Comparison of ENCODE assay signal across 11 cellular contexts in genomic region chr2:48344441-48344756, GRCh38. TPM values are rescaled to one million over a fixed set of nuclear protein-coding genes. Genes with fewer than 3 reads are reported as not detected.
A peak's percentile ranks its signal among the peaks of the same experiment; 100 is the strongest.
DNase-seq lines count a peak whose midpoint lies in the region; ATAC-seq and TF ChIP-seq lines count a peak whose summit lies in the region.
"Had no signal": no experiment of that assay in that cellular context is flagged by ENCODE, and none has a peak within 500 bp of the region (broad histone marks: within the 10 kb centered on the region; RNA-seq: fewer than 3 reads in every experiment).

No MANE protein-coding gene starts in this region.

- H3K4me3 Mint-ChIP-seq in T-helper 1 cell treated with Interleukin-12 subunit alpha and Interleukin-12 subunit beta and Interleukin-4 antibody, amounts not matched to agents 30 μg/mL and 1 μg/mL, for 36 hours = peak overlapping the region; percentile 55
- peak overlapping the region; percentile 17 for H3K4me3 Mint-ChIP-seq in activated CD4-positive, alpha-beta memory T cell treated with anti-CD3 and anti-CD28 coated beads for 36 hours
- H3K4me3 Mint-ChIP-seq in stimulated activated naive CD8-positive, alpha-beta T cell treated with anti-CD3 and anti-CD28 coated beads, Interleukin-15, amount 100 ng/mL, for 72 hours = peak overlapping the region; percentile 30 to 66
- H3K4me3 Mint-ChIP-seq: H9 had no signal

- CTCF ChIA-PET in activated CD4-positive, alpha-beta memory T cell treated with anti-CD3 and anti-CD28 coated beads for 36 hours (lab: Charles Lee) = interaction anchor here (0.6 to 0.7 kb wide), 2 partner anchors 25 to 36 kb away, joined by 3 to 4 read pairs; no protein-coding TSS in a partner anchor

- DNase-seq in T-helper 1 cell (no peak), foreskin fibroblast (no peak), 8988T (no peak), HUDEP-2 (lab: John Stamatoyannopoulos, UW; ENCODE audit: unreplicated experiment in 76 of 76) (no peak), NCI-H1436 (lab: John Stamatoyannopoulos, UW) (no peak)
- DNase-seq in activated CD4-positive, alpha-beta memory T cell treated with anti-CD3 and anti-CD28 coated beads for 36 hours = no peak
- DNase-seq in stimulated activated naive CD8-positive, alpha-beta T cell treated with anti-CD3 and anti-CD28 coated beads, Interleukin-15, amount 100 ng/mL, for 72 hours = no peak
- DNase-seq: H9, Kasumi-1, mucosa of descending colon had no signal

- peak overlapping the region; percentile 12 to 45 for H3K4me3 ChIP-seq in foreskin fibroblast (ENCODE audit: low read depth in 1 of 2, low read length in 2 of 2)
- H3K4me3 ChIP-seq: mucosa of descending colon had no signal

- H3K27me3 Mint-ChIP-seq in T-helper 1 cell treated with Interleukin-12 subunit alpha and Interleukin-12 subunit beta and Interleukin-4 antibody, amounts not matched to agents 30 μg/mL and 1 μg/mL, for 36 hours (ENCODE audit: low read depth) = no peaks in the 10 kb centered on the region
- H3K27me3 Mint-ChIP-seq in activated CD4-positive, alpha-beta memory T cell treated with anti-CD3 and anti-CD28 coated beads for 36 hours = no peaks in the 10 kb centered on the region
- no peaks in the 10 kb centered on the region for H3K27me3 Mint-ChIP-seq in stimulated activated naive CD8-positive, alpha-beta T cell treated with anti-CD3 and anti-CD28 coated beads, Interleukin-15, amount 100 ng/mL, for 72 hours

- no peak for ATAC-seq in stimulated activated naive CD8-positive, alpha-beta T cell treated with anti-CD3 and anti-CD28 coated beads, Interleukin-15, amount 100 ng/mL, for 72 hours

- H3K9me3 Mint-ChIP-seq in T-helper 1 cell treated with Interleukin-12 subunit alpha and Interleukin-12 subunit beta and Interleukin-4 antibody, amounts not matched to agents 30 μg/mL and 1 μg/mL, for 36 hours = peaks cover 19% of the 10 kb centered on the region
- peaks cover 21% of the 10 kb centered on the region for H3K9me3 Mint-ChIP-seq in activated CD4-positive, alpha-beta memory T cell treated with anti-CD3 and anti-CD28 coated beads for 36 hours
- H3K9me3 Mint-ChIP-seq in stimulated activated naive CD8-positive, alpha-beta T cell treated with anti-CD3 and anti-CD28 coated beads, Interleukin-15, amount 100 ng/mL, for 72 hours = peaks cover 12 to 16% of the 10 kb centered on the region in 2 donors

- peaks cover 34% of the 10 kb centered on the region for H3K4me1 Mint-ChIP-seq in T-helper 1 cell treated with Interleukin-12 subunit alpha and Interleukin-12 subunit beta and Interleukin-4 antibody, amounts not matched to agents 30 μg/mL and 1 μg/mL, for 36 hours (ENCODE audit: low read depth)
- peaks cover 37% of the 10 kb centered on the region for H3K4me1 Mint-ChIP-seq in activated CD4-positive, alpha-beta memory T cell treated with anti-CD3 and anti-CD28 coated beads for 36 hours (ENCODE audit: low read depth)
- peaks cover 28% of the 10 kb centered on the region for H3K4me1 Mint-ChIP-seq in stimulated activated naive CD8-positive, alpha-beta T cell treated with anti-CD3 and anti-CD28 coated beads, Interleukin-15, amount 100 ng/mL, for 72 hours

- POLR2A ChIA-PET in activated CD4-positive, alpha-beta memory T cell treated with anti-CD3 and anti-CD28 coated beads for 36 hours (lab: Charles Lee) = no interaction called here

- peaks cover 28% of the 10 kb centered on the region for H3K36me3 Mint-ChIP-seq in T-helper 1 cell treated with Interleukin-12 subunit alpha and Interleukin-12 subunit beta and Interleukin-4 antibody, amounts not matched to agents 30 μg/mL and 1 μg/mL, for 36 hours (ENCODE audit: low read depth)
- peaks cover 29% of the 10 kb centered on the region for H3K36me3 Mint-ChIP-seq in activated CD4-positive, alpha-beta memory T cell treated with anti-CD3 and anti-CD28 coated beads for 36 hours

- intact Hi-C loops in activated CD4-positive, alpha-beta memory T cell treated with anti-CD3 and anti-CD28 coated beads for 36 hours (cut with micrococcal nuclease) = loop anchor here (1.0 kb wide), 4 partner anchors 13 to 438 kb away; partner anchors contain the start of gene FBXO11

- peak overlapping the region; percentile 70 for H3K27ac Mint-ChIP-seq in T-helper 1 cell treated with Interleukin-12 subunit alpha and Interleukin-12 subunit beta and Interleukin-4 antibody, amounts not matched to agents 30 μg/mL and 1 μg/mL, for 36 hours
- H3K27ac Mint-ChIP-seq in activated CD4-positive, alpha-beta memory T cell treated with anti-CD3 and anti-CD28 coated beads for 36 hours = peak overlapping the region; percentile 46
- H3K27ac Mint-ChIP-seq in stimulated activated naive CD8-positive, alpha-beta T cell treated with anti-CD3 and anti-CD28 coated beads, Interleukin-15, amount 100 ng/mL, for 72 hours = peak overlapping the region; percentile 2 to 55

- no peak for TF ChIP-seq CTCF in foreskin fibroblast (IDR thresholded peaks at IDR 0.05; ENCODE audit: low read depth, low read length)

RNA-seq across cellular contexts. Expression of gene FOXN2, which starts 29.9 kb away (rescaled TPM):
- total RNA-seq in activated CD4-positive, alpha-beta memory T cell treated with anti-CD3 and anti-CD28 coated beads for 36 hours = 10 to 100 TPM; 45.7 to 47.0 TPM
